In the genomic region with DNA sequence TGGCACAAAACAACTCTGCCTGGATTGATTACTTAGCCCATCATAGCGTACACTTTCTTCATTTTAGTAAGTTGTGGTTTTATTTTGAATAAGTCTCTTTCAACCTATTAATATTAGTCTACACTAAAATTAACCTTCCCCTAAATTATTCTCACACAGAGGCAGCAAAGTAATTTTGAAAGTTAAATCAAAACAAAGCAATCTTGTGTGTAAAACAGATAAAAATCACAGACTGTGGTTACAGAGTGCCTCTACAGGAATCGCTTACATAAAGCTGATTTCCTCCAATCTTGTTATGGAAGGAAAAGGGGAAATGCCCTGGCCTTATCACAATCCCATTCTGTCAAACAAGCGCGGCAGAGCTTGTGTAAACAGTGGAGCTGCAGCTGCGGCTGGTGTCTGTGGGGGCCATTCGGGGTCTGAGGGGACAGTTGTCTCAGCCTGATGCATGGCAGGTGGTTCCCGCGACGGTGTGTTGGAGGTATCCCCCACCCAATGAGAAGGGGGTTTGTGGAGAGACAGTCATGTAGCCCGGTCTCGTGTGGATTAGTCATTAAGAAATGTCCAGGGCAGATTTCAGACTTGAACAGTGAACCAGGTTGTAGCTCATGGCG, we compare ENCODE assay signal across 11 cellular contexts. TPM values are rescaled to one million over a fixed set of nuclear protein-coding genes. Genes with fewer than 3 reads are reported as not detected.
A peak's percentile ranks its signal among the peaks of the same experiment; 100 is the strongest.
DNase-seq lines count a peak whose midpoint lies in the region; ATAC-seq lines count a peak whose summit lies in the region.
"Had no signal": no experiment of that assay in that cellular context is flagged by ENCODE, and none has a peak within 500 bp of the region (broad histone marks: within the 10 kb centered on the region; RNA-seq: fewer than 3 reads in every experiment).

No MANE protein-coding gene starts in this region.

- peaks cover 44% of the 10 kb centered on the region for H3K36me3 Mint-ChIP-seq in activated T-cell treated with anti-CD3 and anti-CD28 coated beads, Interleukin-2, amount 50 U/mL, for 4 hours (ENCODE audit: insufficient read depth)
- H3K36me3 Mint-ChIP-seq in activated T-cell treated with anti-CD3 and anti-CD28 coated beads, Interleukin-2, amount 50 U/mL, for 24 hours (ENCODE audit: low read depth): peaks cover 97% of the 10 kb centered on the region

- peaks cover 36% of the 10 kb centered on the region for H3K4me1 Mint-ChIP-seq in activated T-cell treated with anti-CD3 and anti-CD28 coated beads, Interleukin-2, amount 50 U/mL, for 4 hours (ENCODE audit: low read depth)
- H3K4me1 Mint-ChIP-seq in activated T-cell treated with anti-CD3 and anti-CD28 coated beads, Interleukin-2, amount 50 U/mL, for 24 hours (ENCODE audit: low read depth): peaks cover 49% of the 10 kb centered on the region
- H3K4me1 Mint-ChIP-seq in stimulated activated naive CD8-positive, alpha-beta T cell treated with anti-CD3 and anti-CD28 coated beads, Interleukin-15, amount 100 ng/mL, for 72 hours: peaks cover 55% of the 10 kb centered on the region

- DNase-seq in activated T-cell treated with anti-CD3 and anti-CD28 coated beads, Interleukin-2, amount 50 U/mL, for 4 hours: no peak
- no peak for DNase-seq in activated T-cell treated with anti-CD3 and anti-CD28 coated beads, Interleukin-2, amount 50 U/mL, for 24 hours
- DNase-seq in UCSD-AML1 (lab: John Stamatoyannopoulos, UW; ENCODE audit: unreplicated experiment): peak; percentile 23
- peak; percentile 45 for DNase-seq in kidney tubule cell (ENCODE audit: low spot score)
- peak in 1 of 2 donors; percentile 26 for DNase-seq in stimulated activated naive CD8-positive, alpha-beta T cell treated with anti-CD3 and anti-CD28 coated beads, Interleukin-15, amount 100 ng/mL, for 72 hours
- no peak for DNase-seq in NCI-H2081 treated with DMSO at 0.1 percent for 48 hours (lab: John Stamatoyannopoulos, UW)
- no peak for DNase-seq in NCI-H345 (lab: John Stamatoyannopoulos, UW)
- DNase-seq: amniotic stem cell, mammary epithelial cell had no signal

- no peak overlapping the region for H3K27ac Mint-ChIP-seq in activated T-cell treated with anti-CD3 and anti-CD28 coated beads, Interleukin-2, amount 50 U/mL, for 24 hours
- no peak overlapping the region for H3K27ac Mint-ChIP-seq in stimulated activated naive CD8-positive, alpha-beta T cell treated with anti-CD3 and anti-CD28 coated beads, Interleukin-15, amount 100 ng/mL, for 72 hours
- H3K27ac Mint-ChIP-seq: stimulated activated naive CD8-positive, alpha-beta T cell treated with anti-CD3 and anti-CD28 coated beads, Interleukin-15, Interleukin-2, amounts not matched to agents 100 ng/mL and 50 ng/mL, for 24 hours had no signal

- peak; percentile 42 for ATAC-seq in activated T-cell treated with anti-CD3 and anti-CD28 coated beads, Interleukin-2, amount 50 U/mL, for 4 hours
- peak; percentile 73 for ATAC-seq in stimulated activated naive CD8-positive, alpha-beta T cell treated with anti-CD3 and anti-CD28 coated beads, Interleukin-15, amount 100 ng/mL, for 72 hours
- no peak for ATAC-seq in GM19395 (IDR thresholded peaks at IDR 0.05; ENCODE audit: unreplicated experiment)

- no peaks in the 10 kb centered on the region for H3K9me3 Mint-ChIP-seq in activated T-cell treated with anti-CD3 and anti-CD28 coated beads, Interleukin-2, amount 50 U/mL, for 4 hours
- H3K9me3 Mint-ChIP-seq in activated T-cell treated with anti-CD3 and anti-CD28 coated beads, Interleukin-2, amount 50 U/mL, for 24 hours: no peaks in the 10 kb centered on the region
- H3K9me3 Mint-ChIP-seq in stimulated activated naive CD8-positive, alpha-beta T cell treated with anti-CD3 and anti-CD28 coated beads, Interleukin-15, amount 100 ng/mL, for 72 hours: no peaks in the 10 kb centered on the region
- H3K9me3 Mint-ChIP-seq: stimulated activated naive CD8-positive, alpha-beta T cell treated with anti-CD3 and anti-CD28 coated beads, Interleukin-15, Interleukin-2, amounts not matched to agents 100 ng/mL and 50 ng/mL, for 24 hours had no signal

- H3K27me3 Mint-ChIP-seq in activated T-cell treated with anti-CD3 and anti-CD28 coated beads, Interleukin-2, amount 50 U/mL, for 4 hours (ENCODE audit: low read depth): no peaks in the 10 kb centered on the region
- no peaks in the 10 kb centered on the region for H3K27me3 Mint-ChIP-seq in activated T-cell treated with anti-CD3 and anti-CD28 coated beads, Interleukin-2, amount 50 U/mL, for 24 hours
- no peaks in the 10 kb centered on the region for H3K27me3 Mint-ChIP-seq in stimulated activated naive CD8-positive, alpha-beta T cell treated with anti-CD3 and anti-CD28 coated beads, Interleukin-15, amount 100 ng/mL, for 72 hours
- H3K27me3 Mint-ChIP-seq: stimulated activated naive CD8-positive, alpha-beta T cell treated with anti-CD3 and anti-CD28 coated beads, Interleukin-15, Interleukin-2, amounts not matched to agents 100 ng/mL and 50 ng/mL, for 24 hours had no signal

- no peak overlapping the region for H3K4me3 Mint-ChIP-seq in activated T-cell treated with anti-CD3 and anti-CD28 coated beads, Interleukin-2, amount 50 U/mL, for 4 hours
- H3K4me3 Mint-ChIP-seq in activated T-cell treated with anti-CD3 and anti-CD28 coated beads, Interleukin-2, amount 50 U/mL, for 24 hours: no peak overlapping the region
- no peak overlapping the region for H3K4me3 Mint-ChIP-seq in stimulated activated naive CD8-positive, alpha-beta T cell treated with anti-CD3 and anti-CD28 coated beads, Interleukin-15, amount 100 ng/mL, for 72 hours
- H3K4me3 Mint-ChIP-seq: stimulated activated naive CD8-positive, alpha-beta T cell treated with anti-CD3 and anti-CD28 coated beads, Interleukin-15, Interleukin-2, amounts not matched to agents 100 ng/mL and 50 ng/mL, for 24 hours had no signal

RNA-seq across cellular contexts. Expression of gene BCL2L11, which starts 42.1 kb away (rescaled TPM):
- total RNA-seq in activated T-cell treated with anti-CD3 and anti-CD28 coated beads, Interleukin-2, amount 50 U/mL, for 4 hours: 10 to 100 TPM; 63.3 to 68.9 (median 65.5) TPM

Comparison
In these comparisons a context has a peak if more than half of its experiments do, and no peak if none do; other contexts are left out.
1. DNase-seq: peak in UCSD-AML1 (single experiment) and kidney tubule cell (single experiment); none in activated T-cell treated with anti-CD3 and anti-CD28 coated beads, Interleukin-2, amount 50 U/mL, for 4 hours (single experiment), activated T-cell treated with anti-CD3 and anti-CD28 coated beads, Interleukin-2, amount 50 U/mL, for 24 hours (single experiment), NCI-H2081 treated with DMSO at 0.1 percent for 48 hours (single experiment) and NCI-H345 (single experiment).